ENCODE assay signal across 7 cellular contexts in the genomic region with DNA sequence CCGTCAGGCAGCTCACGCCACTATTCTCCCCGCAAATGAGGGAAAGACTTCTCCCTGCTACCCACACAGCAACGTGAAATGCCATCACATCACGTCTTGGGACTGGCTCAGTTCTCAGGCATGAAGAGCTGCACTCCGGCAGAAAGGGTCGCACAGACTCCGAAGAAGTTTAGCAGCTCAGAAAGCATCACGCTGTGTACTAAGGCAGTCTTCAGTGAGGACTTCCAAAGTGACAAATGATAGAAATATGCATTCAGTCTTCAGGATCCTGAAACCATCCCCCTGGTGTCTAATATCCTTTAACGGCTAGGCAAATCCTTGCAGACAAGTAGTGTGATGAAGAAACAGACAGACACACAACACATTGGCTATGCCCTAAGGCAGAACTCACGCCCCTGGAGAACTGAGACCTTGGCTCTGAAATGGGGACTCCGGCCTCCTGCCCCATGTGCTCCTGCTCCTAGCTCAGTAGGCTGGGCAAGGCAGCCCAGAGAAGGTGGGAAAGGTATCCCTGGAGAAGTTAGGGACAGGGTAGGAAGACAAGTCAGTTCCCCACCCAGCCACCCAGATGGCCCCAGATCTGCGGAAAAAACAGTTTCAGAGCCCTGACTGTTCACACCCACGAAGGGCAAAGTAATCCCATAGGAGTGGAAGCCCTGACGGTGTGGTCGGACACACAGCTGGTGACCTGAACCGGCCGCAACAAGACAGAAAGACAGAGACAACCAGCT. TPM values are rescaled to one million over a fixed set of nuclear protein-coding genes. Genes with fewer than 3 reads are reported as not detected.
DNase-seq lines count a peak whose midpoint lies in the region; ATAC-seq, FAIRE-seq and TF ChIP-seq lines count a peak whose summit lies in the region.

No MANE protein-coding gene starts in this region.

- peaks cover 5% of the 10 kb centered on the region for H3K36me3 Mint-ChIP-seq in T-helper 17 cell (ENCODE audit: low read depth)

- FAIRE-seq in GM12891 (lab: Jason Lieb, UNC) = peak; percentile 86
- no peak for FAIRE-seq in small intestine (lab: Jason Lieb, UNC)

- 11 to 30% (median 25%) methylated on average over 18 of the region's 18 CpGs for WGBS in small intestine, 3 donors

- H3K27me3 ChIP-seq in right atrium auricular region = no peaks in the 10 kb centered on the region
- no peaks in the 10 kb centered on the region for H3K27me3 ChIP-seq in small intestine (ENCODE audit: control insufficient read depth in 2 of 2, insufficient read depth in 2 of 2, low read length in 2 of 2)

- H3K36me3 ChIP-seq in right atrium auricular region (peaks cover 9% of the 10 kb centered on the region), small intestine (ENCODE audit: control insufficient read depth in 2 of 2, insufficient read depth in 2 of 2, low read length in 2 of 2) (no peaks in the 10 kb centered on the region)

- H3K9me3 ChIP-seq in T-helper 17 cell (ENCODE audit: control insufficient read depth, low read length, poor library complexity, severe bottlenecking) (no peaks in the 10 kb centered on the region), right atrium auricular region (no peaks in the 10 kb centered on the region), small intestine (ENCODE audit: control insufficient read depth, low read depth) (no peaks in the 10 kb centered on the region)

- TF ChIP-seq CTCF in right atrium auricular region (IDR thresholded peaks at IDR 0.05) = no peak

- H3K4me1 ChIP-seq in right atrium auricular region (peaks cover 0 to 39% of the 10 kb centered on the region in 2 donors), small intestine (ENCODE audit: control insufficient read depth in 2 of 2, insufficient read depth in 1 of 2, low read depth in 1 of 2, low read length in 1 of 2) (peaks cover 7 to 17% of the 10 kb centered on the region in 2 donors)

- peak overlapping the region; percentile 68 to 95 for H3K27ac ChIP-seq in right atrium auricular region
- no peak overlapping the region for H3K27ac ChIP-seq in small intestine (ENCODE audit: low read depth in 1 of 2, low read length in 1 of 2)

- H3K4me3 ChIP-seq in right atrium auricular region (peak overlapping the region; percentile 57 to 69), small intestine (ENCODE audit: low read depth in 1 of 2, low read length in 2 of 2) (peak overlapping the region; percentile 19 to 92)

- H3K4me1 Mint-ChIP-seq in T-helper 17 cell = peaks cover 53% of the 10 kb centered on the region

- peak overlapping the region; percentile 99 for H3K4me3 Mint-ChIP-seq in T-helper 17 cell

- peak overlapping the region; percentile 98 for H3K27ac Mint-ChIP-seq in T-helper 17 cell

- H3K27me3 Mint-ChIP-seq in T-helper 17 cell = no peaks in the 10 kb centered on the region

- no peak for TF ChIP-seq POLR2A in GM12891 (IDR thresholded peaks at IDR 0.05; ENCODE audit: low read depth, low read length)

- ATAC-seq in T-helper 17 cell = no peak
- ATAC-seq in HG03039 (IDR thresholded peaks at IDR 0.05; ENCODE audit: unreplicated experiment) = no peak

- DNase-seq in GM12891 (ENCODE audit: insufficient read length, low spot score) = no peak
- DNase-seq in T-helper 17 cell = no peak
- DNase-seq in right atrium auricular region (ENCODE audit: low spot score) = no peak
- peak; percentile 25 for DNase-seq in small intestine
- no peak for DNase-seq in SW480 (ENCODE audit: low spot score)
- no peak for DNase-seq in NCI-H146 (lab: John Stamatoyannopoulos, UW)

TF ChIP-seq in GM12891, 5 proteins besides CTCF, POLR2A, EP300 and RAD21:
- TF ChIP-seq POU2F2 (IDR thresholded peaks at IDR 0.05; ENCODE audit: low read depth, low read length) (no peak; the same call in 1 of the 2 replicates), POLR2AphosphoS5 (IDR thresholded peaks at IDR 0.05; ENCODE audit: low read depth, low read length) (no peak), PAX5 (IDR thresholded peaks at IDR 0.05; ENCODE audit: insufficient read depth, low read length, severe bottlenecking) (no peak), TAF1 (IDR thresholded peaks at IDR 0.05; ENCODE audit: low read depth, low read length) (no peak), SPI1 (IDR thresholded peaks at IDR 0.05; ENCODE audit: low read depth, low read length) (no peak)

RNA-seq across cellular contexts. Expression of a gene that starts 1.6 kb away (rescaled TPM):
- 5.8 TPM for polyA plus RNA-seq in GM12891 (2012; ENCODE audit: low read depth, missing spikeins)
- total RNA-seq in T-helper 17 cell (10 to 100 TPM; 33.8 to 57.3 TPM), right atrium auricular region (10 to 100 TPM; 14.4 to 31.3 TPM)
- polyA plus RNA-seq in small intestine = 1 to 10 TPM; 1.9 to 5.8 (median 2.5) TPM

Comparison
In these comparisons a context has a peak if more than half of its experiments do, and no peak if none do; other contexts are left out.
1. H3K27ac ChIP-seq: peak in right atrium auricular region (2 of 2); none in small intestine (0 of 2).